8 cellular contexts compared by ENCODE assay signal in genomic region chr21:44300262-44300959, GRCh38. TPM values are rescaled to one million over a fixed set of nuclear protein-coding genes. Genes with fewer than 3 reads are reported as not detected.
DNase-seq lines count a peak whose midpoint lies in the region; ATAC-seq and TF ChIP-seq lines count a peak whose summit lies in the region.

No MANE protein-coding gene starts in this region.

- intact Hi-C loops in HCT116 (cut with micrococcal nuclease) (no loop called here), left lung (cut with DNase I) (no loop called here)

- H3K9me2 ChIP-seq in HCT116 (ENCODE audit: insufficient read depth), result no peaks in the 10 kb centered on the region

- TF ChIP-seq POLR2A in HCT116 (IDR thresholded peaks at IDR 0.05; ENCODE audit: borderline replicate concordance, extremely low read depth, insufficient read depth, insufficient read length), result no peak

- peak overlapping the region; percentile 98 for H3K4me2 ChIP-seq in HCT116 (ENCODE audit: low read length)

- no peaks in the 10 kb centered on the region for H4K20me1 ChIP-seq in HCT116 (ENCODE audit: insufficient read depth)

- H3K27ac ChIP-seq in HCT116 (ENCODE audit: low read depth, low read length) (peak overlapping the region; percentile 92), coronary artery (peak overlapping the region; percentile 82 to 98), left lung (peak overlapping the region; percentile 84 to 87)

- ATAC-seq in HCT116 (peak; percentile 63), left lung (peak; percentile 68), GM18870 (IDR thresholded peaks at IDR 0.05; ENCODE audit: unreplicated experiment) (no peak)

- H3K9me3 ChIP-seq in HCT116 (ENCODE audit: control insufficient read depth in 1 of 2, insufficient read depth in 1 of 2, low read depth in 1 of 2, low read length in 2 of 2), result no peaks in the 10 kb centered on the region
- no peaks in the 10 kb centered on the region for H3K9me3 ChIP-seq in left lung

- BruUV-seq in HCT116 (replicated peaks; lab: Mats Ljungman, UMichigan), result no TSS peak

- DNase-seq in GF-D8 (lab: John Stamatoyannopoulos, UW), result peak; percentile 14
- DNase-seq in HCT116 (ENCODE audit: low read depth, low spot score), result no peak
- DNase-seq in NAMALWA (ENCODE audit: low spot score), result peak; percentile 52
- DNase-seq in activated CD4-positive, alpha-beta T cell treated with anti-CD3 and anti-CD28 coated beads for 4 hours, result peak; percentile 51 to 59
- no peak for DNase-seq in coronary artery (ENCODE audit: low spot score)
- DNase-seq in left lung, result peak; percentile 82 to 95
- DNase-seq in stimulated activated CD4-positive, alpha-beta T cell treated with anti-CD3 and anti-CD28 coated beads, Interleukin-4, amount 100 ng/mL, for 1 hour, result peak; percentile 63

- POLR2A ChIA-PET in HCT116 (lab: Charles Lee), result interaction anchor here (1.0 kb wide), 1 partner anchor 39 kb away, joined by 3 read pairs; the partner anchor contains the start of gene CFAP410

- no peak overlapping the region for H2AFZ ChIP-seq in HCT116 (ENCODE audit: low read depth, low read length, poor library complexity, severe bottlenecking)

- TF ChIP-seq CTCF in HCT116 (IDR thresholded peaks at IDR 0.05 in 2 of 3, conservative IDR thresholded peaks at IDR 0.05 in 1 of 3; ENCODE audit: borderline replicate concordance in 1 of 3, insufficient read depth in 1 of 3, low read depth in 2 of 3, low read length in 2 of 3), result no peak
- no peak for TF ChIP-seq CTCF in coronary artery (IDR thresholded peaks at IDR 0.05)
- TF ChIP-seq CTCF in left lung (IDR thresholded peaks at IDR 0.05), result no peak

- H3K4me3 ChIP-seq in HCT116 (replicated peaks in 1 of 2; ENCODE audit: low read depth in 1 of 2, low read length in 2 of 2) (peak overlapping the region; percentile 74 to 76), coronary artery (peak overlapping the region; percentile 98), left lung (peak overlapping the region; percentile 66 to 78)

- H3K79me2 ChIP-seq in HCT116 (ENCODE audit: insufficient read depth, low read length), result peaks cover 46% of the 10 kb centered on the region

- peak overlapping the region; percentile 88 for H3K9ac ChIP-seq in HCT116 (ENCODE audit: low read length)

- RAD21 ChIA-PET in HCT116 (lab: Charles Lee; ENCODE audit: low non-redundant PET in 1 of 2, low total read pairs in 2 of 2, uncharacterized antibody in 2 of 2, unreplicated experiment in 2 of 2), result no interaction called here

- TF ChIP-seq RAD21 in HCT116 (IDR thresholded peaks at IDR 0.05; ENCODE audit: low read depth), result no peak

- H3K27me3 ChIP-seq in HCT116 (ENCODE audit: insufficient read depth, low read length) (no peaks in the 10 kb centered on the region), left lung (peaks cover 0 to 18% of the 10 kb centered on the region in 2 donors)

- CTCF ChIA-PET in HCT116 (lab: Charles Lee), result no interaction called here

- 0 out of 4 replicates have a peak, but pooled peaks cover 0 to 2% of the 10 kb centered on the region in 2 experiments for H3K36me3 ChIP-seq in HCT116 (ENCODE audit: control insufficient read depth in 1 of 2, insufficient read depth in 2 of 2, low read length in 2 of 2)
- no peaks in the 10 kb centered on the region for H3K36me3 ChIP-seq in left lung

- H3K4me1 ChIP-seq in HCT116 (ENCODE audit: control insufficient read depth in 1 of 2, insufficient read depth in 2 of 2, low read length in 2 of 2) (peaks cover 15 to 48% of the 10 kb centered on the region in 2 experiments), left lung (peaks cover 21 to 65% of the 10 kb centered on the region in 2 donors)

TF ChIP-seq in HCT116, 20 proteins besides CTCF, POLR2A, EP300 and RAD21:
- TF ChIP-seq POLR2AphosphoS5 (IDR thresholded peaks at IDR 0.05; ENCODE audit: low read depth, low read length) (0 out of 2 replicates have a peak, but pooled peaks have one; percentile 21), FOSL1 (IDR thresholded peaks at IDR 0.05; ENCODE audit: low read depth) (no peak), EGR1 (IDR thresholded peaks at IDR 0.05; ENCODE audit: low read depth) (no peak), CBX3 (IDR thresholded peaks at IDR 0.05; ENCODE audit: low read depth) (no peak), EZH2phosphoT487 (IDR thresholded peaks at IDR 0.05; ENCODE audit: borderline replicate concordance) (no peak), ZFX (IDR thresholded peaks at IDR 0.05) (peak; percentile 72; the same call in 1 of the 2 replicates), SP1 (IDR thresholded peaks at IDR 0.05; ENCODE audit: low read depth) (no peak)

RNA-seq across cellular contexts. Expression of gene PFKL, which starts 0.6 kb away (rescaled TPM):
- total RNA-seq in HCT116 (2021; ENCODE audit: unreplicated experiment), result 150 TPM
- polyA plus RNA-seq in HCT116 (2012), result 202 and 254 TPM in 2 replicates
- total RNA-seq in left lung, result 100 to 1,000 TPM; 109 to 116 TPM

RNA-seq across cellular contexts. Expression of gene AIRE, which starts 14.7 kb away (rescaled TPM):
- total RNA-seq in HCT116 (2021; ENCODE audit: unreplicated experiment) (not detected), left lung (under 1 TPM in 1 of 2 donors, not detected in 1; 0.06 TPM)
- 0.01 TPM in 1 of 2 replicates, not detected in the other for polyA plus RNA-seq in HCT116 (2012)

RNA-seq across cellular contexts. Expression of gene DNMT3L, which starts 38.7 kb away (rescaled TPM):
- total RNA-seq in HCT116 (2021; ENCODE audit: unreplicated experiment), result not detected
- not detected in 2 replicates for polyA plus RNA-seq in HCT116 (2012)
- total RNA-seq in left lung, result not detected

RNA-seq across cellular contexts. Expression of gene CFAP410, which starts 38.8 kb away (rescaled TPM):
- total RNA-seq in HCT116 (2021; ENCODE audit: unreplicated experiment) (15.3 TPM), left lung (10 to 100 TPM; 20.8 to 21.4 TPM)
- polyA plus RNA-seq in HCT116 (2012), result 12.6 and 13.0 TPM in 2 replicates

RNA-seq across cellular contexts. Expression of gene TRPM2, which starts 53.0 kb away (rescaled TPM):
- total RNA-seq in HCT116 (2021; ENCODE audit: unreplicated experiment), result 28.1 TPM
- 15.6 and 17.9 TPM in 2 replicates for polyA plus RNA-seq in HCT116 (2012)
- total RNA-seq in left lung, result 10 to 100 TPM; 11.0 to 25.6 TPM

Comparison
In these comparisons a context has a peak if more than half of its experiments do, and no peak if none do; other contexts are left out.
1. DNase-seq: peak in GF-D8 (single experiment), NAMALWA (single experiment), activated CD4-positive, alpha-beta T cell treated with anti-CD3 and anti-CD28 coated beads for 4 hours (2 of 2), left lung (2 of 2) and stimulated activated CD4-positive, alpha-beta T cell treated with anti-CD3 and anti-CD28 coated beads, Interleukin-4, amount 100 ng/mL, for 1 hour (single experiment); none in HCT116 (single experiment) and coronary artery (single experiment).
2. Peak in every context shown above with its lines, with median percentiles within 50 percentile points of each other: H3K27ac ChIP-seq and H3K4me3 ChIP-seq.